ENCODE assay signal across 12 cellular contexts in genomic region chr5:57778528-57779175, GRCh38.
DNase-seq lines count a peak whose midpoint lies in the region; ATAC-seq and TF ChIP-seq lines count a peak whose summit lies in the region.
"Had no signal": no experiment of that assay in that cellular context is flagged by ENCODE, and none has a peak within 500 bp of the region (broad histone marks: within the 10 kb centered on the region; RNA-seq: fewer than 3 reads in every experiment).

No MANE protein-coding gene starts in this region.

- CTCF ChIA-PET in SK-N-SH (lab: Yijun Ruan, JAX), result interaction anchor here (0.6 to 8.1 kb wide), 68 partner anchors 9 to 1071 kb away, joined by 3 to 206 read pairs (median 5); partner anchors contain the start of gene PLK2

- DNase-seq in Caki2 (ENCODE audit: low read depth) (peak; percentile 33), SK-N-SH (no peak), fibroblast of peridontal ligament (ENCODE audit: extremely low read depth) (peak; percentile 32), mucosa of descending colon (no peak), OCI-M2 (lab: John Stamatoyannopoulos, UW; ENCODE audit: unreplicated experiment) (no peak), uterus (no peak)
- DNase-seq in activated CD4-positive, alpha-beta T cell treated with anti-CD3 and anti-CD28 coated beads, Interleukin-2, amount 50 U/mL, for 1 hour, result no peak
- no peak for DNase-seq in stimulated activated naive CD8-positive, alpha-beta T cell treated with anti-CD3 and anti-CD28 coated beads, Interleukin-15, Interleukin-2, amounts not matched to agents 100 U/mL and 50 U/mL, for 24 hours
- DNase-seq: sigmoid colon had no signal

- H3K4me3 ChIP-seq in SK-N-SH (ENCODE audit: low read depth in 2 of 2, low read length in 1 of 2), result no peak overlapping the region
- no peak overlapping the region for H3K4me3 ChIP-seq in mucosa of descending colon
- H3K4me3 ChIP-seq in uterus, result no peak overlapping the region
- H3K4me3 ChIP-seq: adrenal gland, sigmoid colon, SJSA1, vagina had no signal

- in situ Hi-C loops in Caki2 (cut with HindIII; ENCODE audit: low pct_unique_long_range_greater_than_20kb, low sequenced_read_pairs), result no loop called here

- no peak overlapping the region for H3K4me2 ChIP-seq in SK-N-SH

- H3K9me3 ChIP-seq in SK-N-SH (no peaks in the 10 kb centered on the region), mucosa of descending colon (no peaks in the 10 kb centered on the region), uterus (no peaks in the 10 kb centered on the region)
- H3K9me3 ChIP-seq: adrenal gland, sigmoid colon, SJSA1, vagina had no signal

- H2AFZ ChIP-seq in SK-N-SH (ENCODE audit: low read depth), result 0 out of 2 replicates have a peak overlapping the region, but pooled peaks have one; percentile 25

- 0 out of 4 replicates have a peak, but pooled peaks of 1 of the 2 experiments have one; percentile 6 for TF ChIP-seq EP300 in SK-N-SH (IDR thresholded peaks at IDR 0.05; ENCODE audit: borderline replicate concordance in 1 of 2, low read depth in 1 of 2, low read length in 1 of 2)

- WGBS in SK-N-SH (ENCODE audit: low lambda C conversion rate), result 100% methylated on average over 1 of the region's 1 CpG

- POLR2A ChIA-PET in SK-N-SH (lab: Yijun Ruan, JAX), result interaction anchor here (0.7 kb wide), 1 partner anchor 481 kb away, joined by 3 read pairs; no protein-coding TSS in a partner anchor

- H3K9ac ChIP-seq in SK-N-SH, result no peak overlapping the region

- H3K4me1 ChIP-seq in SK-N-SH (ENCODE audit: control insufficient read depth in 1 of 2, insufficient read depth in 2 of 2, low read depth in 1 of 2, low read length in 1 of 2) (peaks cover 6 to 9% of the 10 kb centered on the region in 2 experiments; a peak in 3 of 4 replicates), mucosa of descending colon (ENCODE audit: low read depth) (no peaks in the 10 kb centered on the region), uterus (no peaks in the 10 kb centered on the region)

- H3K9me2 ChIP-seq in SK-N-SH, result no peaks in the 10 kb centered on the region

- peak; percentile 26 for ATAC-seq in mucosa of descending colon
- ATAC-seq in stimulated activated naive CD8-positive, alpha-beta T cell treated with anti-CD3 and anti-CD28 coated beads, Interleukin-15, Interleukin-2, amounts not matched to agents 100 U/mL and 50 U/mL, for 24 hours, result no peak

- peak overlapping the region in 1 of 2 experiments; percentile 22; a peak in 1 of 4 replicates for H3K27ac ChIP-seq in SK-N-SH (ENCODE audit: low read depth in 2 of 2, low read length in 1 of 2)
- no peak overlapping the region for H3K27ac ChIP-seq in uterus
- H3K27ac ChIP-seq: adrenal gland, sigmoid colon had no signal

- intact Hi-C loops in mucosa of descending colon (cut with DNase I, micrococcal nuclease) (loop anchor here in 1 of 2 donors (5.0 kb wide), 1 partner anchor 684 kb away; the partner anchor contains the start of gene PLK2), uterus (cut with DNase I; ENCODE audit: low total_unique reads) (no loop called here)

- no peaks in the 10 kb centered on the region for H4K20me1 ChIP-seq in SK-N-SH (ENCODE audit: insufficient read depth)

- H3K27me3 ChIP-seq in SK-N-SH (ENCODE audit: insufficient read depth) (no peaks in the 10 kb centered on the region), uterus (no peaks in the 10 kb centered on the region)
- H3K27me3 ChIP-seq: adrenal gland, sigmoid colon, SJSA1, vagina had no signal

- TF ChIP-seq CTCF in SK-N-SH (IDR thresholded peaks at IDR 0.05) (no peak), mucosa of descending colon (IDR thresholded peaks at IDR 0.05) (no peak), uterus (IDR thresholded peaks at IDR 0.05) (no peak)

- TF ChIP-seq POLR2A in uterus (IDR thresholded peaks at IDR 0.05), result no peak

- H3K36me3 ChIP-seq in SK-N-SH (replicated peaks in 1 of 2; ENCODE audit: control insufficient read depth in 1 of 2, insufficient read depth in 2 of 2, low read length in 1 of 2), result no peaks in the 10 kb centered on the region
- H3K36me3 ChIP-seq in mucosa of descending colon (ENCODE audit: low read depth), result no peaks in the 10 kb centered on the region
- H3K36me3 ChIP-seq in uterus, result no peaks in the 10 kb centered on the region
- H3K36me3 ChIP-seq: adrenal gland, sigmoid colon, SJSA1, vagina had no signal

- H3K79me2 ChIP-seq in SK-N-SH (ENCODE audit: insufficient read depth), result no peaks in the 10 kb centered on the region

- no peaks in the 10 kb centered on the region for H3F3A ChIP-seq in SK-N-SH (replicated peaks; ENCODE audit: insufficient read depth)

- TF ChIP-seq RAD21 in SK-N-SH (IDR thresholded peaks at IDR 0.05; ENCODE audit: low read length), result no peak

TF ChIP-seq in SK-N-SH, 30 proteins besides CTCF, POLR2A, EP300 and RAD21:
- TF ChIP-seq RCOR1 (IDR thresholded peaks at IDR 0.05; ENCODE audit: low read length) (no peak), NFIC (IDR thresholded peaks at IDR 0.05; ENCODE audit: borderline replicate concordance) (no peak), MEF2A (IDR thresholded peaks at IDR 0.05; ENCODE audit: borderline replicate concordance, low read depth) (no peak), ELF1 (IDR thresholded peaks at IDR 0.05) (no peak), GABPA (IDR thresholded peaks at IDR 0.05; ENCODE audit: low read depth) (no peak), REST (IDR thresholded peaks at IDR 0.05; ENCODE audit: low read depth, low read length) (no peak), EZH2phosphoT487 (IDR thresholded peaks at IDR 0.05; ENCODE audit: borderline replicate concordance, low read depth) (no peak), SIN3A (IDR thresholded peaks at IDR 0.05; ENCODE audit: borderline replicate concordance, low read depth, low read length) (no peak), ZBTB33 (IDR thresholded peaks at IDR 0.05; ENCODE audit: borderline replicate concordance, low read depth) (no peak)
- TF ChIP-seq, protein P1, sequence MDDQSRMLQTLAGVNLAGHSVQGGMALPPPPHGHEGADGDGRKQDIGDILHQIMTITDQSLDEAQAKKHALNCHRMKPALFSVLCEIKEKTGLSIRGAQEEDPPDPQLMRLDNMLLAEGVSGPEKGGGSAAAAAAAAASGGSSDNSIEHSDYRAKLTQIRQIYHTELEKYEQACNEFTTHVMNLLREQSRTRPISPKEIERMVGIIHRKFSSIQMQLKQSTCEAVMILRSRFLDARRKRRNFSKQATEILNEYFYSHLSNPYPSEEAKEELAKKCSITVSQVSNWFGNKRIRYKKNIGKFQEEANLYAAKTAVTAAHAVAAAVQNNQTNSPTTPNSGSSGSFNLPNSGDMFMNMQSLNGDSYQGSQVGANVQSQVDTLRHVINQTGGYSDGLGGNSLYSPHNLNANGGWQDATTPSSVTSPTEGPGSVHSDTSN (IDR thresholded peaks at IDR 0.05), result no peak

Comparison
In these comparisons a context has a peak if more than half of its experiments do, and no peak if none do; other contexts are left out.
1. DNase-seq: peak in Caki2 (single experiment) and fibroblast of peridontal ligament (single experiment); none in SK-N-SH (single experiment), mucosa of descending colon (0 of 3), activated CD4-positive, alpha-beta T cell treated with anti-CD3 and anti-CD28 coated beads, Interleukin-2, amount 50 U/mL, for 1 hour (single experiment), OCI-M2 (single experiment), stimulated activated naive CD8-positive, alpha-beta T cell treated with anti-CD3 and anti-CD28 coated beads, Interleukin-15, Interleukin-2, amounts not matched to agents 100 U/mL and 50 U/mL, for 24 hours (single experiment) and uterus (0 of 2).